Comparison of ENCODE assay signal across 16 cellular contexts in genomic region chr6:3386374-3386857, GRCh38.
A peak's percentile ranks its signal among the peaks of the same experiment; 100 is the strongest.
DNase-seq lines count a peak whose midpoint lies in the region; ATAC-seq and TF ChIP-seq lines count a peak whose summit lies in the region.
"Had no signal": no experiment of that assay in that cellular context is flagged by ENCODE, and none has a peak within 500 bp of the region (broad histone marks: within the 10 kb centered on the region; RNA-seq: fewer than 3 reads in every experiment).

No MANE protein-coding gene starts in this region.

- WGBS in esophagus, 2 donors = 58 to 61% methylated on average over 11 of the region's 11 CpGs

- no peak for TF ChIP-seq CTCF in Peyer's patch (IDR thresholded peaks at IDR 0.05)

- H3K4me3 ChIP-seq in Peyer's patch (no peak overlapping the region), esophagus (ENCODE audit: low read depth in 1 of 2, low read length in 2 of 2) (no peak overlapping the region), subcutaneous abdominal adipose tissue (ENCODE audit: low read depth in 1 of 5, low read length in 5 of 5) (peak overlapping the region in 1 of 5 donors; percentile 3)

- H3K4me1 ChIP-seq in Peyer's patch = peaks cover 0 to 39% (median 5%) of the 10 kb centered on the region in 4 donors
- peaks cover 9 to 20% of the 10 kb centered on the region in 2 donors for H3K4me1 ChIP-seq in esophagus (ENCODE audit: control insufficient read depth in 2 of 2, insufficient read depth in 2 of 2, low read length in 1 of 2)
- peaks cover 2 to 52% (median 48%) of the 10 kb centered on the region in 5 donors for H3K4me1 ChIP-seq in subcutaneous abdominal adipose tissue (ENCODE audit: control insufficient read depth in 5 of 5, insufficient read depth in 5 of 5, low read length in 5 of 5)

- DNase-seq in Peyer's patch (peak in 1 of 3 donors; percentile 36), middle frontal gyrus (ENCODE audit: extremely low spot score, low spot score) (peak; percentile 86), DMS153 (lab: John Stamatoyannopoulos, UW) (no peak), NCI-H1417 treated with DMSO at 0.1 percent for 48 hours (lab: John Stamatoyannopoulos, UW) (no peak)
- DNase-seq: activated B cell treated with CpG ODN at 0.5 μM for 24 hours; activated effector memory CD4-positive, alpha-beta T cell treated with Interleukin-2 at 50 U/mL for 16 hours; amniotic stem cell; erythroblast; naive thymus-derived CD4-positive, alpha-beta T cell; NCI-H1417; NK-92 treated with Interleukin-12 subunit alpha and Interleukin-12 subunit beta, amount 100 ng/mL, for 24 hours had no signal

- TF ChIP-seq POLR2A in Peyer's patch (IDR thresholded peaks at IDR 0.05) = no peak

- H3K36me3 ChIP-seq in Peyer's patch (no peaks in the 10 kb centered on the region), esophagus (ENCODE audit: control insufficient read depth in 2 of 2, insufficient read depth in 2 of 2, low read length in 1 of 2) (no peaks in the 10 kb centered on the region), subcutaneous abdominal adipose tissue (ENCODE audit: control insufficient read depth in 5 of 5, insufficient read depth in 5 of 5, low read length in 5 of 5) (no peaks in the 10 kb centered on the region)

- H3K27ac ChIP-seq in Peyer's patch = peak overlapping the region in 3 of 4 donors; percentile 3 to 89 (median 69)
- peak overlapping the region; percentile 52 to 85 for H3K27ac ChIP-seq in esophagus (ENCODE audit: low read depth in 2 of 2, low read length in 1 of 2)
- H3K27ac ChIP-seq in subcutaneous abdominal adipose tissue (ENCODE audit: low read depth, low read length) = peak overlapping the region; percentile 12

- H3K9ac ChIP-seq in subcutaneous abdominal adipose tissue (ENCODE audit: low read length in 5 of 5) = no peak overlapping the region

- no peaks in the 10 kb centered on the region for H3K9me3 ChIP-seq in Peyer's patch
- H3K9me3 ChIP-seq in esophagus (ENCODE audit: control insufficient read depth in 2 of 2, insufficient read depth in 1 of 2, low read depth in 1 of 2, low read length in 1 of 2) = no peaks in the 10 kb centered on the region
- H3K9me3 ChIP-seq in subcutaneous abdominal adipose tissue (ENCODE audit: control insufficient read depth in 5 of 5, low read length in 5 of 5) = no peaks in the 10 kb centered on the region

- no peak for ATAC-seq in GM21529 (IDR thresholded peaks at IDR 0.05; ENCODE audit: unreplicated experiment)
- no peak for ATAC-seq in GM18870 (IDR thresholded peaks at IDR 0.05; ENCODE audit: unreplicated experiment)
- ATAC-seq: left lobe of liver; naive thymus-derived CD4-positive, alpha-beta T cell had no signal

- H3K27me3 ChIP-seq in Peyer's patch (no peaks in the 10 kb centered on the region), esophagus (ENCODE audit: control insufficient read depth in 1 of 2, insufficient read depth in 2 of 2, low read length in 2 of 2) (no peaks in the 10 kb centered on the region), subcutaneous abdominal adipose tissue (ENCODE audit: control insufficient read depth in 5 of 5, insufficient read depth in 4 of 5, low read length in 5 of 5) (no peaks in the 10 kb centered on the region)

Comparison
In these comparisons a context has a peak if more than half of its experiments do, and no peak if none do; other contexts are left out.
1. H3K27ac ChIP-seq: peak in every context shown above with its lines; median percentile 69 in Peyer's patch; 68 in esophagus; 12 in subcutaneous abdominal adipose tissue.